8 cellular contexts compared by ENCODE assay signal in genomic region chr13:95676775-95677563, GRCh38. TPM values are rescaled to one million over a fixed set of nuclear protein-coding genes. Genes with fewer than 3 reads are reported as not detected.
DNase-seq lines count a peak whose midpoint lies in the region; ATAC-seq, FAIRE-seq and TF ChIP-seq lines count a peak whose summit lies in the region.

Gene DNAJC3 (plus strand): TSS chr13:95677139. CDS start chr13:95677256, 117 bp downstream.

- peak within 1 kb of the TSS; percentile 82 for H4K5ac ChIP-seq in H1 (ENCODE audit: insufficient read length, low read depth, low read length)

- no peak within 1 kb of the TSS for H2AK5ac ChIP-seq in H1 (ENCODE audit: low read depth, low read length)
- H2AK5ac ChIP-seq in mesenchymal stem cell (ENCODE audit: low read length, severe bottlenecking), result no peak within 1 kb of the TSS

- H2BK120ac ChIP-seq in H1 (replicated peaks; ENCODE audit: low read depth, low read length), result no peak within 1 kb of the TSS
- H2BK120ac ChIP-seq in mesenchymal stem cell (ENCODE audit: low read depth, low read length), result no peak within 1 kb of the TSS

- H3K27ac ChIP-seq in H1 (ENCODE audit: low read depth, low read length), result peak within 1 kb of the TSS; percentile 60; the same call in 1 of the 2 replicates
- H3K27ac ChIP-seq in mesenchymal stem cell (ENCODE audit: low read length, poor library complexity, severe bottlenecking), result peak within 1 kb of the TSS; percentile 91

- TF ChIP-seq EP300 in H1 (IDR thresholded peaks at IDR 0.05; ENCODE audit: borderline replicate concordance in 1 of 2, low read depth in 2 of 2, low read length in 2 of 2), result no peak

- H3K36me3 Mint-ChIP-seq in activated CD8-positive, alpha-beta memory T cell treated with anti-CD3 and anti-CD28 coated beads, Interleukin-2, amount 10 ng/mL, durations not matched to agents 7 days and 5 days, result peaks cover 13% of the 10 kb centered on the region

- H3K4me3 ChIP-seq in NT2/D1 (ENCODE audit: insufficient read length, low read depth) (peak within 1 kb of the TSS; percentile 74), H1 (ENCODE audit: extremely low read depth in 1 of 4, insufficient read depth in 2 of 4, low read depth in 3 of 4, low read length in 4 of 4) (peak within 1 kb of the TSS; percentile 57 to 85 (median 83)), mesenchymal stem cell (ENCODE audit: insufficient read depth in 1 of 2, low read depth in 1 of 2, low read length in 2 of 2) (peak within 1 kb of the TSS; percentile 95 to 96)

- H4K20me1 ChIP-seq in H1 (replicated peaks in 1 of 2; ENCODE audit: control insufficient read depth in 1 of 2, insufficient read depth in 2 of 2, low read length in 2 of 2), result peaks cover 0 to 5% of the 10 kb centered on the region in 2 experiments

- H3K4me2 ChIP-seq in H1 (ENCODE audit: insufficient read depth in 1 of 2, low read depth in 2 of 2, low read length in 2 of 2) (peak within 1 kb of the TSS; percentile 82 to 94), mesenchymal stem cell (ENCODE audit: low read length, poor library complexity, severe bottlenecking) (peak within 1 kb of the TSS; percentile 92)

- H3K14ac ChIP-seq in H1 (ENCODE audit: insufficient read length) (no peak within 1 kb of the TSS), mesenchymal stem cell (ENCODE audit: low read length in 2 of 2) (peak within 1 kb of the TSS in 1 of 2 experiments; percentile 68)

- H3K18ac ChIP-seq in H1 (ENCODE audit: extremely low read depth, low read length), result peak within 1 kb of the TSS; percentile 93
- peak within 1 kb of the TSS; percentile 71 to 90 for H3K18ac ChIP-seq in mesenchymal stem cell (ENCODE audit: low read depth in 1 of 2, low read length in 2 of 2)

- H3K79me1 ChIP-seq in H1 (ENCODE audit: low read depth, low read length) (no peaks in the 10 kb centered on the region), mesenchymal stem cell (replicated peaks; ENCODE audit: low read length, poor library complexity, severe bottlenecking) (peaks cover 6% of the 10 kb centered on the region)

- no peak within 1 kb of the TSS for H2BK20ac ChIP-seq in H1 (ENCODE audit: low read length)

- no peak for FAIRE-seq in H1 (lab: Jason Lieb, UNC)

- WGBS in H1 (ENCODE audit: extremely low coverage in 1 of 2, insufficient coverage in 1 of 2, insufficient read length in 1 of 2, insufficient replicate concordance in 2 of 2, low coverage in 1 of 2, low lambda C conversion rate in 2 of 2, missing lambda C conversion rate in 1 of 2), 2 experiments, result 2% methylated on average over 53 of the region's 89 CpGs; no CpG with 5 or more reads in 1 of the 2 experiments
- WGBS in mesenchymal stem cell, result under 1% methylated on average over 88 of the region's 89 CpGs

- peak within 1 kb of the TSS; percentile 99 for H2AFZ ChIP-seq in H1 (ENCODE audit: low read length)
- H2AFZ ChIP-seq in mesenchymal stem cell (ENCODE audit: low read depth, low read length), result peak within 1 kb of the TSS; percentile 93

- H3K27me3 ChIP-seq in NT2/D1 (ENCODE audit: insufficient read depth, insufficient read length) (no peaks in the 10 kb centered on the region), H1 (replicated peaks in 1 of 4; ENCODE audit: control insufficient read depth in 3 of 4, extremely low read depth in 1 of 4, insufficient read depth in 3 of 4, low read length in 3 of 4) (no peaks in the 10 kb centered on the region), mesenchymal stem cell (ENCODE audit: control insufficient read depth in 1 of 2, insufficient read depth in 1 of 2, low read length in 2 of 2) (no peaks in the 10 kb centered on the region)

- peak within 1 kb of the TSS; percentile 92 for H3K27ac Mint-ChIP-seq in activated CD8-positive, alpha-beta memory T cell treated with anti-CD3 and anti-CD28 coated beads, Interleukin-2, amount 10 ng/mL, durations not matched to agents 7 days and 5 days

- peak within 1 kb of the TSS; percentile 17 for H4K91ac ChIP-seq in H1 (replicated peaks; ENCODE audit: insufficient read length, low read length)
- peak within 1 kb of the TSS; percentile 78 for H4K91ac ChIP-seq in mesenchymal stem cell (ENCODE audit: low read length)

- H2BK12ac ChIP-seq in H1 (ENCODE audit: low read depth, low read length) (peak within 1 kb of the TSS; percentile 89), mesenchymal stem cell (ENCODE audit: low read length in 2 of 2) (peak within 1 kb of the TSS in 1 of 2 experiments; percentile 63)

- peak within 1 kb of the TSS; percentile 97 for H2BK5ac ChIP-seq in H1 (ENCODE audit: low read depth, low read length)
- peak within 1 kb of the TSS; percentile 85 for H2BK5ac ChIP-seq in mesenchymal stem cell (ENCODE audit: low read depth, low read length, poor library complexity, severe bottlenecking)

- DNase-seq in COR-L47 (lab: John Stamatoyannopoulos, UW), result peak; percentile 95
- peak in 75 of 76 experiments; percentile 61 to 98 (median 95) for DNase-seq in HUDEP-2 (lab: John Stamatoyannopoulos, UW; ENCODE audit: unreplicated experiment in 76 of 76)
- peak; percentile 97 for DNase-seq in NT2/D1 (ENCODE audit: low read depth, low spot score)
- DNase-seq in activated CD8-positive, alpha-beta memory T cell treated with anti-CD3 and anti-CD28 coated beads, Interleukin-2, amount 10 ng/mL, durations not matched to agents 7 days and 5 days, result peak; percentile 98
- DNase-seq in H1 (ENCODE audit: low read depth in 1 of 2, low spot score in 2 of 2), result peak; percentile 92 to 96
- peak; percentile 98 for DNase-seq in mesenchymal stem cell
- DNase-seq in stimulated activated CD8-positive, alpha-beta memory T cell treated with anti-CD3 and anti-CD28 coated beads, Interleukin-12 subunit alpha, Interleukin-12 subunit beta, amount 100 ng/mL, for 4 hours (ENCODE audit: low read depth), result peak; percentile 99

- no peak for TF ChIP-seq RAD21 in H1 (IDR thresholded peaks at IDR 0.05 in 1 of 2, conservative IDR thresholded peaks at IDR 0.05 in 1 of 2; ENCODE audit: low read depth in 2 of 2, low read length in 2 of 2)

- peak within 1 kb of the TSS; percentile 95 for H3K4me3 Mint-ChIP-seq in activated CD8-positive, alpha-beta memory T cell treated with anti-CD3 and anti-CD28 coated beads, Interleukin-2, amount 10 ng/mL, durations not matched to agents 7 days and 5 days

- TF ChIP-seq CTCF in H1 (IDR thresholded peaks at IDR 0.05; ENCODE audit: control extremely low read depth in 1 of 3, insufficient read depth in 1 of 3, low read depth in 1 of 3, low read length in 3 of 3), result no peak

- POLR2A ChIA-PET in H1 (lab: Charles Lee; ENCODE audit: partially characterized antibody), result interaction anchor here (0.7 to 1.6 kb wide), 12 partner anchors 9 to 151 kb away, joined by 3 to 8 read pairs (median 3); partner anchors contain the start of gene DZIP1

- H3K27me3 Mint-ChIP-seq in activated CD8-positive, alpha-beta memory T cell treated with anti-CD3 and anti-CD28 coated beads, Interleukin-2, amount 10 ng/mL, durations not matched to agents 7 days and 5 days, result no peaks in the 10 kb centered on the region

- H3K23ac ChIP-seq in H1 (ENCODE audit: insufficient read length) (no peak within 1 kb of the TSS), mesenchymal stem cell (ENCODE audit: low read length in 2 of 2) (peak within 1 kb of the TSS; percentile 8 to 96)

- H3K9ac ChIP-seq in NT2/D1 (ENCODE audit: insufficient read length, low read depth) (peak within 1 kb of the TSS; percentile 90), H1 (replicated peaks in 1 of 4; ENCODE audit: extremely low read depth in 1 of 4, low read depth in 3 of 4, low read length in 3 of 4) (peak within 1 kb of the TSS; percentile 81 to 86 (median 83)), mesenchymal stem cell (ENCODE audit: low read length) (peak within 1 kb of the TSS; percentile 97)

- peak within 1 kb of the TSS; percentile 30 for H3K4ac ChIP-seq in H1 (replicated peaks; ENCODE audit: insufficient read length, low read depth, low read length)
- peak within 1 kb of the TSS; percentile 57 to 95 for H3K4ac ChIP-seq in mesenchymal stem cell (ENCODE audit: low read depth in 1 of 2, low read length in 2 of 2)

- H3K4me1 Mint-ChIP-seq in activated CD8-positive, alpha-beta memory T cell treated with anti-CD3 and anti-CD28 coated beads, Interleukin-2, amount 10 ng/mL, durations not matched to agents 7 days and 5 days, result peaks cover 38% of the 10 kb centered on the region

- H4K8ac ChIP-seq in H1 (ENCODE audit: extremely low read depth, insufficient read depth, low read length) (peak within 1 kb of the TSS; percentile 97; the same call in 1 of the 2 replicates), mesenchymal stem cell (ENCODE audit: low read length) (peak within 1 kb of the TSS; percentile 89)

- peak; percentile 58 to 77 for TF ChIP-seq POLR2A in H1 (IDR thresholded peaks at IDR 0.05; ENCODE audit: control extremely low read depth in 1 of 2, low read depth in 2 of 2, low read length in 2 of 2)

- peaks cover 1% of the 10 kb centered on the region for H3K9me3 Mint-ChIP-seq in activated CD8-positive, alpha-beta memory T cell treated with anti-CD3 and anti-CD28 coated beads, Interleukin-2, amount 10 ng/mL, durations not matched to agents 7 days and 5 days (ENCODE audit: low read depth)

- no peaks in the 10 kb centered on the region for H3K36me3 ChIP-seq in NT2/D1 (ENCODE audit: insufficient read depth, insufficient read length, low read length)
- H3K36me3 ChIP-seq in H1 (ENCODE audit: control insufficient read depth in 2 of 4, insufficient read depth in 4 of 4, low read length in 3 of 4), result no peaks in the 10 kb centered on the region
- H3K36me3 ChIP-seq in mesenchymal stem cell (ENCODE audit: control insufficient read depth in 1 of 2, insufficient read depth in 2 of 2, low read depth in 1 of 2, low read length in 2 of 2), result no peaks in the 10 kb centered on the region

- H2BK15ac ChIP-seq in H1 (ENCODE audit: low read length) (no peak within 1 kb of the TSS), mesenchymal stem cell (ENCODE audit: low read depth, poor library complexity, severe bottlenecking) (peak within 1 kb of the TSS; percentile 89)

- peak within 1 kb of the TSS; percentile 37 for H3K56ac ChIP-seq in H1 (replicated peaks; ENCODE audit: insufficient read length, low read depth, low read length)

- H3K4me1 ChIP-seq in NT2/D1 (ENCODE audit: insufficient read depth, insufficient read length) (no peaks in the 10 kb centered on the region), H1 (replicated peaks in 1 of 4; ENCODE audit: control insufficient read depth in 3 of 4, insufficient read depth in 4 of 4, low read length in 3 of 4) (no peaks in the 10 kb centered on the region), mesenchymal stem cell (ENCODE audit: control insufficient read depth, insufficient read depth, low read depth, low read length) (peaks cover 2% of the 10 kb centered on the region)

- H3K23me2 ChIP-seq in H1 (ENCODE audit: low read depth, low read length), result peaks cover 9% of the 10 kb centered on the region

- CTCF ChIA-PET in activated CD8-positive, alpha-beta memory T cell treated with anti-CD3 and anti-CD28 coated beads, Interleukin-2, amount 10 ng/mL, durations not matched to agents 7 days and 5 days (lab: Charles Lee), result interaction anchor here (1.6 kb wide), 1 partner anchor 16 kb away, joined by 5 read pairs; no protein-coding TSS in a partner anchor
- CTCF ChIA-PET in H1 (lab: Charles Lee; ENCODE audit: partially characterized antibody), result interaction anchor here (0.7 to 1.4 kb wide), 2 partner anchors 16 to 157 kb away, joined by 5 read pairs; no protein-coding TSS in a partner anchor

- H3K9me3 ChIP-seq in NT2/D1 (ENCODE audit: insufficient read depth, low read length), result no peaks in the 10 kb centered on the region
- no peaks in the 10 kb centered on the region for H3K9me3 ChIP-seq in H1 (ENCODE audit: insufficient read depth in 2 of 2, low read depth in 1 of 2, low read length in 1 of 2)
- no peaks in the 10 kb centered on the region for H3K9me3 ChIP-seq in mesenchymal stem cell (ENCODE audit: control insufficient read depth, low read length)

- peaks cover 0 to 34% of the 10 kb centered on the region in 2 experiments; a peak in 2 of 4 replicates for H3K79me2 ChIP-seq in H1 (ENCODE audit: control insufficient read depth in 1 of 2, insufficient read depth in 2 of 2, low read length in 2 of 2)

- peak; percentile 94 for ATAC-seq in GM21381 (IDR thresholded peaks at IDR 0.05; ENCODE audit: unreplicated experiment)
- ATAC-seq in activated CD8-positive, alpha-beta memory T cell treated with anti-CD3 and anti-CD28 coated beads, Interleukin-2, amount 10 ng/mL, durations not matched to agents 7 days and 5 days, result peak; percentile 97

RNA-seq across cellular contexts. Expression of gene DNAJC3, which starts in this region (rescaled TPM):
- total RNA-seq in activated CD8-positive, alpha-beta memory T cell treated with anti-CD3 and anti-CD28 coated beads, Interleukin-2, amount 10 ng/mL, durations not matched to agents 7 days and 5 days, result 10 to 100 TPM; 13.0 to 21.0 TPM
- 23.6 and 24.1 TPM in 2 replicates for total RNA-seq in H1 (2021; fragmentation: NEBNext Ultra II Directional; extraction: Animal tissue kit (Norgen Biotek cat#: 25700))
- 2.6 and 4.3 TPM in 2 replicates for polyA plus RNA-seq in H1 (2011; rRNA removed)
- polyA plus RNA-seq in H1 (2011; cell fraction: cytosol; rRNA removed), result 5.0 TPM
- 2.2 TPM for polyA plus RNA-seq in H1 (2011; cell fraction: nucleus; rRNA removed)
- polyA plus RNA-seq in H1 (2012, experiment 1 of 2), result 6.9 to 13.5 TPM (median 8.7 TPM) in 4 replicates
- polyA plus RNA-seq in H1 (2012, experiment 2 of 2), result 0.76 TPM
- 24.3 TPM for polyA plus RNA-seq in H1 (2013, experiment 1 of 2)
- 30.2 TPM for polyA plus RNA-seq in H1 (2013, experiment 2 of 2)
- polyA minus RNA-seq in H1 (2011; rRNA and poly(A)+ RNA removed), result 13.4 and 15.7 TPM in 2 replicates
- polyA minus RNA-seq in H1 (2011; cell fraction: cytosol; rRNA and poly(A)+ RNA removed), result 8.1 TPM
- 9.0 TPM for polyA minus RNA-seq in H1 (2011; cell fraction: nucleus; rRNA and poly(A)+ RNA removed)
- 45.0 TPM for polyA plus RNA-seq in mesenchymal stem cell (2013, experiment 1 of 2)
- polyA plus RNA-seq in mesenchymal stem cell (2013, experiment 2 of 2), result 46.6 TPM

Comparison
In these comparisons a context has a peak if more than half of its experiments do, and no peak if none do; other contexts are left out.
1. Peak in every context shown above with its lines: DNase-seq, ATAC-seq, H3K4me3 ChIP-seq and H3K27ac ChIP-seq.